In genomic region chr2:103285354-103285753, GRCh38 we compare ENCODE assay signal across 31 cellular contexts.
"Had no signal": no experiment of that assay in that cellular context is flagged by ENCODE, and none has a peak within 500 bp of the region (broad histone marks: within the 10 kb centered on the region; RNA-seq: fewer than 3 reads in every experiment).

No MANE protein-coding gene starts in this region.

- H3K27me3 ChIP-seq: adrenal gland, body of pancreas, foreskin keratinocyte, gastrocnemius medialis, heart left ventricle had no signal

- H3K4me3 ChIP-seq: adrenal gland, body of pancreas, esophagus muscularis mucosa, gastrocnemius medialis, heart left ventricle had no signal

- H3K36me3 ChIP-seq: adrenal gland, esophagus muscularis mucosa, gastrocnemius medialis, heart left ventricle had no signal

- DNase-seq: activated CD4-positive, alpha-beta memory T cell treated with anti-CD3 and anti-CD28 coated beads for 36 hours; activated CD4-positive, alpha-beta T cell treated with anti-CD3 and anti-CD28 coated beads for 36 hours; activated CD4-positive, alpha-beta T cell treated with anti-CD3 and anti-CD28 coated beads, Interleukin-2, amount 10 ng/mL, durations not matched to agents 24 days and 14 days; activated CD4-positive, CD25-positive, alpha-beta regulatory T cell; activated CD4-positive, CD25-positive, alpha-beta regulatory T cell treated with anti-CD3 and anti-CD28 coated beads, Interleukin-2, amount 50 U/mL, for 72 hours; activated CD8-positive, alpha-beta memory T cell treated with anti-CD3 and anti-CD28 coated beads, Interleukin-2, amount 10 ng/mL, durations not matched to agents 7 days and 5 days; activated CD8-positive, alpha-beta memory T cell treated with anti-CD3 and anti-CD28 coated beads, Interleukin-2, amount 50 U/mL, for 4 hours; activated CD8-positive, alpha-beta T cell treated with anti-CD3 and anti-CD28 coated beads, Interleukin-2, amount 10 ng/mL, durations not matched to agents 7 days and 5 days; activated effector memory CD4-positive, alpha-beta T cell treated with anti-CD3 and anti-CD28 coated beads, Interleukin-2, amount 50 U/mL, for 16 hours; activated naive CD4-positive, alpha-beta T cell treated with anti-CD3 and anti-CD28 coated beads for 36 hours; activated naive CD8-positive, alpha-beta T cell treated with anti-CD3 and anti-CD28 coated beads for 36 hours; activated naive CD8-positive, alpha-beta T cell treated with anti-CD3 and anti-CD28 coated beads, Interleukin-2, amount 50 U/mL, for 24 hours; activated T-cell treated with anti-CD3 and anti-CD28 coated beads, Interleukin-2, amount 50 U/mL, for 1 hour; activated T-cell treated with anti-CD3 and anti-CD28 coated beads, Interleukin-2, amount 50 U/mL, for 48 hours; adrenal gland; amygdala; aorta; body of pancreas; caudate nucleus; cortex of kidney; dermis blood vessel endothelial cell; effector CD4-positive, alpha-beta T cell; effector memory CD8-positive, alpha-beta T cell; erythroblast; foreskin keratinocyte; gastrocnemius medialis; glutamatergic neuron; heart left ventricle; T-helper 2 cell had no signal

- H3K9me3 ChIP-seq: adrenal gland, body of pancreas, esophagus muscularis mucosa, gastrocnemius medialis, heart left ventricle had no signal

- H3K27ac ChIP-seq: adrenal gland, body of pancreas, esophagus muscularis mucosa, foreskin keratinocyte, gastrocnemius medialis, heart left ventricle had no signal

- FAIRE-seq: colon had no signal
